ENCODE assay signal across 9 cellular contexts in genomic region chr3:165895919-165896318, GRCh38. TPM values are rescaled to one million over a fixed set of nuclear protein-coding genes. Genes with fewer than 3 reads are reported as not detected.
DNase-seq lines count a peak whose midpoint lies in the region; ATAC-seq and TF ChIP-seq lines count a peak whose summit lies in the region.
"Had no signal": no experiment of that assay in that cellular context is flagged by ENCODE, and none has a peak within 500 bp of the region (broad histone marks: within the 10 kb centered on the region; RNA-seq: fewer than 3 reads in every experiment).

No MANE protein-coding gene starts in this region.

- H2AFZ ChIP-seq in SK-N-SH (ENCODE audit: low read depth), result no peak overlapping the region

- H3K27ac ChIP-seq in SK-N-SH (ENCODE audit: low read depth in 2 of 2, low read length in 1 of 2) (no peak overlapping the region), suprapubic skin (no peak overlapping the region)
- H3K27ac ChIP-seq: dorsolateral prefrontal cortex had no signal

- TF ChIP-seq EP300 in Ishikawa (IDR thresholded peaks at IDR 0.05; ENCODE audit: borderline replicate concordance) (no peak), SK-N-SH (IDR thresholded peaks at IDR 0.05; ENCODE audit: borderline replicate concordance in 1 of 2, low read depth in 1 of 2, low read length in 1 of 2) (no peak), suprapubic skin (IDR thresholded peaks at IDR 0.05) (no peak)

- no peaks in the 10 kb centered on the region for H3K27me3 ChIP-seq in SK-N-SH (ENCODE audit: insufficient read depth)
- H3K27me3 ChIP-seq in suprapubic skin, result no peaks in the 10 kb centered on the region
- H3K27me3 ChIP-seq: dorsolateral prefrontal cortex had no signal

- H3K4me1 ChIP-seq in SK-N-SH (ENCODE audit: control insufficient read depth in 1 of 2, insufficient read depth in 2 of 2, low read depth in 1 of 2, low read length in 1 of 2) (no peaks in the 10 kb centered on the region; a peak in 1 of 4 replicates), suprapubic skin (no peaks in the 10 kb centered on the region)

- ATAC-seq in HG02588 (IDR thresholded peaks at IDR 0.05; ENCODE audit: unreplicated experiment), result no peak
- no peak for ATAC-seq in HG03457 (IDR thresholded peaks at IDR 0.05; ENCODE audit: unreplicated experiment)

- TF ChIP-seq CTCF in SK-N-SH (IDR thresholded peaks at IDR 0.05) (peak; percentile 56), suprapubic skin (IDR thresholded peaks at IDR 0.05) (no peak)

- CTCF ChIA-PET in SK-N-SH (lab: Yijun Ruan, JAX), result no interaction called here

- H3K4me3 ChIP-seq in SK-N-SH (ENCODE audit: low read depth in 2 of 2, low read length in 1 of 2) (peak overlapping the region in 1 of 2 experiments; percentile 32; a peak in 1 of 4 replicates), suprapubic skin (no peak overlapping the region)
- H3K4me3 ChIP-seq: dorsolateral prefrontal cortex, lung had no signal

- H3K36me3 ChIP-seq in SK-N-SH (replicated peaks in 1 of 2; ENCODE audit: control insufficient read depth in 1 of 2, insufficient read depth in 2 of 2, low read length in 1 of 2) (no peaks in the 10 kb centered on the region), suprapubic skin (no peaks in the 10 kb centered on the region)

- H4K20me1 ChIP-seq in SK-N-SH (ENCODE audit: insufficient read depth), result no peaks in the 10 kb centered on the region

- no peaks in the 10 kb centered on the region for H3K9me2 ChIP-seq in SK-N-SH

- POLR2A ChIA-PET in SK-N-SH (lab: Yijun Ruan, JAX), result no interaction called here

- 12% methylated on average over 5 of the region's 5 CpGs for WGBS in SK-N-SH (ENCODE audit: low lambda C conversion rate)
- WGBS in suprapubic skin, result 72% methylated on average over 4 of the region's 5 CpGs

- H3K79me2 ChIP-seq in SK-N-SH (ENCODE audit: insufficient read depth), result no peaks in the 10 kb centered on the region

- no peak overlapping the region for H3K9ac ChIP-seq in SK-N-SH

- no peak for TF ChIP-seq POLR2A in suprapubic skin (IDR thresholded peaks at IDR 0.05)

- no peak overlapping the region for H3K4me2 ChIP-seq in SK-N-SH

- DNase-seq in GDM1 (lab: John Stamatoyannopoulos, UW) (peak; percentile 8), SK-N-SH (peak; percentile 10), iPS DF 19.7 (ENCODE audit: low read depth, low spot score) (peak; percentile 69), suprapubic skin (ENCODE audit: low spot score in 2 of 2) (no peak)
- DNase-seq: dorsolateral prefrontal cortex had no signal

- no peaks in the 10 kb centered on the region for H3F3A ChIP-seq in SK-N-SH (replicated peaks; ENCODE audit: insufficient read depth)

- no peaks in the 10 kb centered on the region for H3K9me3 ChIP-seq in SK-N-SH
- H3K9me3 ChIP-seq in suprapubic skin, result no peaks in the 10 kb centered on the region

- TF ChIP-seq RAD21 in Ishikawa (IDR thresholded peaks at IDR 0.05; ENCODE audit: low read depth), result peak; percentile 46
- peak; percentile 23; the same call in 1 of the 2 replicates for TF ChIP-seq RAD21 in SK-N-SH (IDR thresholded peaks at IDR 0.05; ENCODE audit: low read length)

TF ChIP-seq in Ishikawa, 13 proteins besides CTCF, POLR2A, EP300 and RAD21:
- TF ChIP-seq, protein P1, sequence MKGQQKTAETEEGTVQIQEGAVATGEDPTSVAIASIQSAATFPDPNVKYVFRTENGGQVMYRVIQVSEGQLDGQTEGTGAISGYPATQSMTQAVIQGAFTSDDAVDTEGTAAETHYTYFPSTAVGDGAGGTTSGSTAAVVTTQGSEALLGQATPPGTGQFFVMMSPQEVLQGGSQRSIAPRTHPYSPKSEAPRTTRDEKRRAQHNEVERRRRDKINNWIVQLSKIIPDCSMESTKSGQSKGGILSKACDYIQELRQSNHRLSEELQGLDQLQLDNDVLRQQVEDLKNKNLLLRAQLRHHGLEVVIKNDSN (IDR thresholded peaks at IDR 0.05), result no peak
- TF ChIP-seq ZBTB7A (IDR thresholded peaks at IDR 0.05; ENCODE audit: low read depth), result peak; percentile 59; the same call in 1 of the 2 replicates

TF ChIP-seq in SK-N-SH, 30 proteins besides CTCF, POLR2A, EP300 and RAD21:
- no peak for TF ChIP-seq JUND (IDR thresholded peaks at IDR 0.05)
- TF ChIP-seq TCF12 (IDR thresholded peaks at IDR 0.05), result no peak
- no peak for TF ChIP-seq NRF1 (IDR thresholded peaks at IDR 0.05; ENCODE audit: low read depth, low read length)
- TF ChIP-seq FOXM1 (IDR thresholded peaks at IDR 0.05; ENCODE audit: low read depth), result no peak
- no peak for TF ChIP-seq GABPA (IDR thresholded peaks at IDR 0.05; ENCODE audit: low read depth)
- no peak for TF ChIP-seq GATA2 (CRISPR knock-in tag; IDR thresholded peaks at IDR 0.05)
- TF ChIP-seq SMC3 (IDR thresholded peaks at IDR 0.05; ENCODE audit: low read depth, low read length), result 0 out of 2 replicates have a peak, but pooled peaks have one; percentile 20
- TF ChIP-seq, protein P2, sequence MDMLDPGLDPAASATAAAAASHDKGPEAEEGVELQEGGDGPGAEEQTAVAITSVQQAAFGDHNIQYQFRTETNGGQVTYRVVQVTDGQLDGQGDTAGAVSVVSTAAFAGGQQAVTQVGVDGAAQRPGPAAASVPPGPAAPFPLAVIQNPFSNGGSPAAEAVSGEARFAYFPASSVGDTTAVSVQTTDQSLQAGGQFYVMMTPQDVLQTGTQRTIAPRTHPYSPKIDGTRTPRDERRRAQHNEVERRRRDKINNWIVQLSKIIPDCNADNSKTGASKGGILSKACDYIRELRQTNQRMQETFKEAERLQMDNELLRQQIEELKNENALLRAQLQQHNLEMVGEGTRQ (IDR thresholded peaks at IDR 0.05; ENCODE audit: borderline replicate concordance, low read depth, low read length), result no peak
TF ChIP-seq in SK-N-SH: peak in this region for 1.

RNA-seq across cellular contexts. Expression of gene BCHE, which starts 58.7 kb away (rescaled TPM):
- polyA plus RNA-seq in SK-N-SH (2012; rRNA removed), result not detected in 2 replicates
- 0.01 TPM in 1 of 2 replicates, not detected in the other for polyA plus RNA-seq in SK-N-SH (2012; cell fraction: cytosol; rRNA removed)
- not detected in 2 replicates for polyA plus RNA-seq in SK-N-SH (2012; cell fraction: nucleus; rRNA removed)
- total RNA-seq in suprapubic skin, result 1 to 10 TPM; 4.6 to 6.4 (median 5.3) TPM

Comparison
In these comparisons a context has a peak if more than half of its experiments do, and no peak if none do; other contexts are left out.
1. DNase-seq: peak in GDM1 (single experiment), SK-N-SH (single experiment) and iPS DF 19.7 (single experiment); none in suprapubic skin (0 of 2).